32 cellular contexts compared by ENCODE assay signal in genomic region chr6:38184041-38184779, GRCh38.
A peak's percentile ranks its signal among the peaks of the same experiment; 100 is the strongest.
DNase-seq lines count a peak whose midpoint lies in the region; ATAC-seq and TF ChIP-seq lines count a peak whose summit lies in the region.
"Had no signal": no experiment of that assay in that cellular context is flagged by ENCODE, and none has a peak within 500 bp of the region (broad histone marks: within the 10 kb centered on the region; RNA-seq: fewer than 3 reads in every experiment).

No MANE protein-coding gene starts in this region.

- H4K20me1 ChIP-seq in neural progenitor cell (ENCODE audit: low read depth) = no peaks in the 10 kb centered on the region

- H3K27me3 ChIP-seq in right atrium auricular region = no peaks in the 10 kb centered on the region
- H3K27me3 ChIP-seq in dorsolateral prefrontal cortex = no peaks in the 10 kb centered on the region
- H3K27me3 ChIP-seq in neural progenitor cell = no peaks in the 10 kb centered on the region
- no peaks in the 10 kb centered on the region for H3K27me3 ChIP-seq in SJCRH30
- H3K27me3 ChIP-seq: ascending aorta, ovary, vagina had no signal

- no peaks in the 10 kb centered on the region for H3K9me3 Mint-ChIP-seq in neural progenitor cell
- H3K9me3 Mint-ChIP-seq: activated B cell treated with CpG ODN at 0.5 μM for 24 hours; activated T-helper 2 cell treated with anti-CD3 and anti-CD28 coated beads, Interferon-gamma antibody, Interleukin-2, Interleukin-4, amounts not matched to agents 10 μg/mL and 5 μg/mL and 100 μg/mL, durations not matched to agents 14 hours and 24 hours and 36 hours; CD8-positive, alpha-beta T cell; naive thymus-derived CD8-positive, alpha-beta T cell had no signal

- H3K36me3 ChIP-seq in right atrium auricular region = no peaks in the 10 kb centered on the region
- H3K36me3 ChIP-seq in neural progenitor cell = no peaks in the 10 kb centered on the region
- no peaks in the 10 kb centered on the region for H3K36me3 ChIP-seq in SJCRH30
- H3K36me3 ChIP-seq: ascending aorta, ovary, thoracic aorta, vagina had no signal

- H3K9me3 ChIP-seq in right atrium auricular region (no peaks in the 10 kb centered on the region), neural progenitor cell (ENCODE audit: low read depth) (no peaks in the 10 kb centered on the region), SJCRH30 (replicated peaks) (no peaks in the 10 kb centered on the region)
- H3K9me3 ChIP-seq: A549, ascending aorta, ovary, thoracic aorta, vagina had no signal

- peak overlapping the region; percentile 76 for H3K27ac Mint-ChIP-seq in neural progenitor cell
- H3K27ac Mint-ChIP-seq: activated B cell treated with CpG ODN at 0.5 μM for 24 hours; activated naive CD8-positive, alpha-beta T cell; activated T-helper 2 cell treated with anti-CD3 and anti-CD28 coated beads, Interferon-gamma antibody, Interleukin-2, Interleukin-4, amounts not matched to agents 10 μg/mL and 5 μg/mL and 100 μg/mL, durations not matched to agents 14 hours and 24 hours and 36 hours; CD8-positive, alpha-beta T cell had no signal

- peak overlapping the region; percentile 12 for H3K4me3 Mint-ChIP-seq in neural progenitor cell
- H3K4me3 Mint-ChIP-seq: activated B cell treated with CpG ODN at 0.5 μM for 24 hours; activated naive CD8-positive, alpha-beta T cell; CD8-positive, alpha-beta T cell had no signal

- H3F3A ChIP-seq in neural progenitor cell (ENCODE audit: low read depth) = no peaks in the 10 kb centered on the region

- TF ChIP-seq CTCF in right atrium auricular region (IDR thresholded peaks at IDR 0.05) (no peak), dorsolateral prefrontal cortex (IDR thresholded peaks at IDR 0.05 in 54 of 56, conservative IDR thresholded peaks at IDR 0.05 in 2 of 56; ENCODE audit: low read depth in 1 of 56, partially characterized antibody in 56 of 56) (no peak), neural progenitor cell (IDR thresholded peaks at IDR 0.05) (no peak)

- intact Hi-C loops in cardiac septum (cut with DNase I) = no loop called here
- intact Hi-C loops in dorsolateral prefrontal cortex (cut with DNase I) = loop anchor here in 1 of 2 donors (10.0 kb wide), 1 partner anchor 161 kb away; no protein-coding TSS in a partner anchor

- H3K9ac ChIP-seq in neural progenitor cell = no peak overlapping the region
- H3K9ac ChIP-seq: GM23248 had no signal

- H3K36me3 Mint-ChIP-seq in neural progenitor cell = no peaks in the 10 kb centered on the region
- H3K36me3 Mint-ChIP-seq: activated naive CD8-positive, alpha-beta T cell had no signal

- no peaks in the 10 kb centered on the region for H3K79me2 ChIP-seq in neural progenitor cell (ENCODE audit: low read depth)

- H3K4me3 ChIP-seq in right atrium auricular region (no peak overlapping the region), dorsolateral prefrontal cortex (peak overlapping the region in 5 of 59 donors; percentile 4 to 38 (median 10)), neural progenitor cell (no peak overlapping the region), SJCRH30 (no peak overlapping the region)
- H3K4me3 ChIP-seq: A549, ascending aorta, GM23248, ovary, PC-9, thoracic aorta, vagina had no signal

- peak; percentile 71 for DNase-seq in cardiac septum (ENCODE audit: low spot score)
- DNase-seq in right atrium auricular region (ENCODE audit: low spot score) = no peak
- peak in 4 of 10 donors; percentile 8 to 46 (median 30) for DNase-seq in dorsolateral prefrontal cortex
- no peak for DNase-seq in neural progenitor cell (ENCODE audit: low spot score)
- no peak for DNase-seq in NCI-H1048 (lab: John Stamatoyannopoulos, UW)
- no peak for DNase-seq in hepatic stellate cell (ENCODE audit: low spot score)
- DNase-seq in SJCRH30 = no peak
- DNase-seq: activated B cell treated with CpG ODN at 0.5 μM for 24 hours; AML-193; central memory CD4-positive, alpha-beta T cell; DMS 273 treated with DMSO at 0.1 percent for 48 hours; GM23248; left ventricle myocardium superior; naive thymus-derived CD8-positive, alpha-beta T cell; NCI-H146; NCI-H2107; NCI-H510A treated with DMSO at 0.1 percent for 48 hours; NK-92 treated with Interleukin-12 subunit alpha and Interleukin-12 subunit beta, amount 100 ng/mL, for 24 hours; ovary; PC-9; Right ventricle myocardium superior; stimulated activated CD4-positive, alpha-beta T cell treated with anti-CD3 and anti-CD28 coated beads, Interleukin-2, amount 100 ng/mL, for 48 hours; SW 1271; T1000 had no signal

- H3K27me3 Mint-ChIP-seq in neural progenitor cell (ENCODE audit: insufficient read depth, low read depth) = no peaks in the 10 kb centered on the region
- H3K27me3 Mint-ChIP-seq: activated B cell treated with CpG ODN at 0.5 μM for 24 hours; activated naive CD8-positive, alpha-beta T cell; naive thymus-derived CD8-positive, alpha-beta T cell had no signal

- H3K4me1 Mint-ChIP-seq in neural progenitor cell = peaks cover 61% of the 10 kb centered on the region
- H3K4me1 Mint-ChIP-seq: activated B cell treated with CpG ODN at 0.5 μM for 24 hours had no signal

- H3K4me1 ChIP-seq in right atrium auricular region = no peaks in the 10 kb centered on the region
- peaks cover 31% of the 10 kb centered on the region for H3K4me1 ChIP-seq in neural progenitor cell
- H3K4me1 ChIP-seq in SJCRH30 = no peaks in the 10 kb centered on the region
- H3K4me1 ChIP-seq: A549, ascending aorta, vagina had no signal

- ATAC-seq in GM21515 (IDR thresholded peaks at IDR 0.05; ENCODE audit: unreplicated experiment) = no peak
- ATAC-seq: A549; CD8-positive, alpha-beta T cell; left ventricle myocardium superior; naive thymus-derived CD8-positive, alpha-beta T cell had no signal

- no peak overlapping the region for H2AFZ ChIP-seq in neural progenitor cell (replicated peaks)
- H2AFZ ChIP-seq: GM23248, PC-9 had no signal

- peak overlapping the region; percentile 11 for H3K4me2 ChIP-seq in neural progenitor cell
- H3K4me2 ChIP-seq: A549, PC-9 had no signal

- no peak overlapping the region for H3K27ac ChIP-seq in right atrium auricular region
- peak overlapping the region in 45 of 59 donors; percentile 2 to 77 (median 61) for H3K27ac ChIP-seq in dorsolateral prefrontal cortex
- H3K27ac ChIP-seq in neural progenitor cell = no peak overlapping the region
- no peak overlapping the region for H3K27ac ChIP-seq in SJCRH30
- H3K27ac ChIP-seq: A549, ascending aorta, GM23248, ovary, PC-9, thoracic aorta, vagina had no signal

Comparison
In these comparisons a context has a peak if more than half of its experiments do, and no peak if none do; other contexts are left out.
1. H3K27ac ChIP-seq: peak in dorsolateral prefrontal cortex (45 of 59); none in right atrium auricular region (0 of 2), neural progenitor cell (single experiment) and SJCRH30 (single experiment).